Comparison of ENCODE assay signal across 1 cellular context in genomic region chr17:50719144-50719923, GRCh38.
TF ChIP-seq lines count a peak whose summit lies in the region.

TSS of gene LUC7L3 (plus strand) at chr17:50719603. CDS start at chr17:50719733, 130 bp downstream.

TF ChIP-seq in WTC11, 78 proteins besides CTCF, POLR2A, EP300 and RAD21 (continued from another document):
- TF ChIP-seq MAX (CRISPR knock-in tag; IDR thresholded peaks at IDR 0.05) (peak; percentile 81), ATF6 (CRISPR knock-in tag; IDR thresholded peaks at IDR 0.05) (no peak), USF1 (CRISPR knock-in tag; IDR thresholded peaks at IDR 0.05) (0 out of 2 replicates have a peak, but pooled peaks have one; percentile 27), ELF4 (CRISPR knock-in tag; IDR thresholded peaks at IDR 0.05; ENCODE audit: low read depth) (peak; percentile 21; the same call in 1 of the 2 replicates), NR1H2 (CRISPR knock-in tag; IDR thresholded peaks at IDR 0.05) (0 out of 2 replicates have a peak, but pooled peaks have one; percentile 32), SP1 (CRISPR knock-in tag; conservative IDR thresholded peaks at IDR 0.05) (peak; percentile 99), CREM (CRISPR knock-in tag; IDR thresholded peaks at IDR 0.05) (peak; percentile 51; the same call in 1 of the 2 replicates), E2F5 (CRISPR knock-in tag; IDR thresholded peaks at IDR 0.05) (peak; percentile 51; the same call in 1 of the 2 replicates), FOXP1 (CRISPR knock-in tag; IDR thresholded peaks at IDR 0.05; ENCODE audit: borderline replicate concordance) (peak; percentile 75; the same call in 1 of the 2 replicates), TEAD4 (CRISPR knock-in tag; IDR thresholded peaks at IDR 0.05) (0 out of 2 replicates have a peak, but pooled peaks have one; percentile 34), ZBTB21 (CRISPR knock-in tag; IDR thresholded peaks at IDR 0.05; ENCODE audit: borderline replicate concordance) (peak; percentile 70; the same call in 1 of the 2 replicates), ZBTB43 (CRISPR knock-in tag; IDR thresholded peaks at IDR 0.05) (peak; percentile 64; the same call in 1 of the 2 replicates), ZNF317 (CRISPR knock-in tag; IDR thresholded peaks at IDR 0.05; ENCODE audit: borderline replicate concordance, low read depth) (no peak), E2F1 (CRISPR knock-in tag; IDR thresholded peaks at IDR 0.05) (peak; percentile 76; the same call in 1 of the 2 replicates), SMAD3 (CRISPR knock-in tag; IDR thresholded peaks at IDR 0.05; ENCODE audit: borderline replicate concordance) (0 out of 2 replicates have a peak, but pooled peaks have one; percentile 44), MYBL2 (CRISPR knock-in tag; IDR thresholded peaks at IDR 0.05) (peak; percentile 77), EMX1 (CRISPR knock-in tag; IDR thresholded peaks at IDR 0.05) (no peak), ATF3 (CRISPR knock-in tag; conservative IDR thresholded peaks at IDR 0.05) (no peak), PREB (CRISPR knock-in tag; IDR thresholded peaks at IDR 0.05; ENCODE audit: borderline replicate concordance) (peak; percentile 42; the same call in 1 of the 2 replicates), ZNF281 (CRISPR knock-in tag; IDR thresholded peaks at IDR 0.05) (peak; percentile 43; the same call in 1 of the 2 replicates), ZMAT4 (CRISPR knock-in tag; IDR thresholded peaks at IDR 0.05) (no peak), HMGA2 (CRISPR knock-in tag; IDR thresholded peaks at IDR 0.05) (no peak), KAT7 (CRISPR knock-in tag; IDR thresholded peaks at IDR 0.05; ENCODE audit: borderline replicate concordance) (0 out of 2 replicates have a peak, but pooled peaks have one; percentile 57), PRRX2 (CRISPR knock-in tag; IDR thresholded peaks at IDR 0.05) (no peak), ZNF138 (CRISPR knock-in tag; conservative IDR thresholded peaks at IDR 0.05) (no peak), GABPB1 (CRISPR knock-in tag; IDR thresholded peaks at IDR 0.05) (peak; percentile 77; the same call in 1 of the 2 replicates)
